ENCODE assay signal across 20 cellular contexts in genomic region chr5:92308679-92309078, GRCh38.
"Had no signal": no experiment of that assay in that cellular context is flagged by ENCODE, and none has a peak within 500 bp of the region (broad histone marks: within the 10 kb centered on the region; RNA-seq: fewer than 3 reads in every experiment).

No MANE protein-coding gene starts in this region.

- ATAC-seq: activated CD4-positive, alpha-beta T cell treated with anti-CD3 and anti-CD28 coated beads for 36 hours; activated T-helper 17 cell treated with anti-CD3 and anti-CD28 coated beads, Interleukin-2, amount 50 U/mL, for 72 hours had no signal

- H3K9me3 Mint-ChIP-seq: activated CD4-positive, alpha-beta memory T cell treated with anti-CD3 and anti-CD28 coated beads, Interleukin-2, amount 10 ng/mL, durations not matched to agents 7 days and 5 days; activated naive CD8-positive, alpha-beta T cell treated with anti-CD3 and anti-CD28 coated beads, Interleukin-2, amount 10 ng/mL, durations not matched to agents 7 days and 5 days had no signal

- H3K4me1 Mint-ChIP-seq: activated CD4-positive, alpha-beta memory T cell treated with anti-CD3 and anti-CD28 coated beads, Interleukin-2, amount 10 ng/mL, durations not matched to agents 7 days and 5 days; activated CD4-positive, alpha-beta T cell treated with anti-CD3 and anti-CD28 coated beads for 36 hours; activated naive CD8-positive, alpha-beta T cell treated with anti-CD3 and anti-CD28 coated beads, Interleukin-2, amount 10 ng/mL, durations not matched to agents 7 days and 5 days; activated T-helper 17 cell treated with anti-CD3 and anti-CD28 coated beads, Interleukin-2, amount 50 U/mL, for 72 hours had no signal

- H3K27ac Mint-ChIP-seq: activated CD4-positive, alpha-beta memory T cell treated with anti-CD3 and anti-CD28 coated beads, Interleukin-2, amount 10 ng/mL, durations not matched to agents 7 days and 5 days; activated CD4-positive, alpha-beta T cell treated with anti-CD3 and anti-CD28 coated beads for 36 hours; activated naive CD8-positive, alpha-beta T cell treated with anti-CD3 and anti-CD28 coated beads, Interleukin-2, amount 10 ng/mL, durations not matched to agents 7 days and 5 days; activated T-helper 17 cell treated with anti-CD3 and anti-CD28 coated beads, Interleukin-2, amount 50 U/mL, for 72 hours had no signal

- H3K36me3 ChIP-seq: WERI-Rb-1 had no signal

- H3K27ac ChIP-seq: WERI-Rb-1 had no signal

- FAIRE-seq: bronchial epithelial cell had no signal

- DNase-seq: activated CD4-positive, alpha-beta memory T cell treated with anti-CD3 and anti-CD28 coated beads, Interleukin-2, amount 10 ng/mL, durations not matched to agents 7 days and 5 days; activated CD4-positive, alpha-beta T cell treated with anti-CD3 and anti-CD28 coated beads for 36 hours; activated CD4-positive, alpha-beta T cell treated with anti-CD3 and anti-CD28 coated beads, Interleukin-2, amount 50 U/mL, for 1 hour; activated gamma-delta T cell; activated naive CD4-positive, alpha-beta T cell treated with anti-CD3 and anti-CD28 coated beads, Interleukin-2, amount 50 U/mL, for 16 hours; activated naive CD8-positive, alpha-beta T cell treated with anti-CD3 and anti-CD28 coated beads, Interleukin-2, amount 10 ng/mL, durations not matched to agents 7 days and 5 days; activated T-cell treated with anti-CD3 and anti-CD28 coated beads for 4 hours; activated T-cell treated with anti-CD3 and anti-CD28 coated beads, Interleukin-2, amount 50 U/mL, for 48 hours; aorta; central memory CD4-positive, alpha-beta T cell; NCI-H1048; NCI-H187 treated with DMSO at 0.1 percent for 48 hours; NCI-H2081 treated with DMSO at 0.1 percent for 48 hours; NCI-H2171; NCI-H2227 treated with DMSO at 0.1 percent for 48 hours; NK-92 treated with Interleukin-12 subunit alpha and Interleukin-12 subunit beta, amount 100 ng/mL, for 24 hours; T-helper 1 cell; WERI-Rb-1 had no signal

- H3K27me3 Mint-ChIP-seq: activated CD4-positive, alpha-beta memory T cell treated with anti-CD3 and anti-CD28 coated beads, Interleukin-2, amount 10 ng/mL, durations not matched to agents 7 days and 5 days; activated CD4-positive, alpha-beta T cell treated with anti-CD3 and anti-CD28 coated beads for 36 hours; activated naive CD8-positive, alpha-beta T cell treated with anti-CD3 and anti-CD28 coated beads, Interleukin-2, amount 10 ng/mL, durations not matched to agents 7 days and 5 days; activated T-helper 17 cell treated with anti-CD3 and anti-CD28 coated beads, Interleukin-2, amount 50 U/mL, for 72 hours had no signal

- H3K36me3 Mint-ChIP-seq: activated naive CD8-positive, alpha-beta T cell treated with anti-CD3 and anti-CD28 coated beads, Interleukin-2, amount 10 ng/mL, durations not matched to agents 7 days and 5 days had no signal

- H3K4me3 Mint-ChIP-seq: activated CD4-positive, alpha-beta memory T cell treated with anti-CD3 and anti-CD28 coated beads, Interleukin-2, amount 10 ng/mL, durations not matched to agents 7 days and 5 days; activated CD4-positive, alpha-beta T cell treated with anti-CD3 and anti-CD28 coated beads for 36 hours; activated naive CD8-positive, alpha-beta T cell treated with anti-CD3 and anti-CD28 coated beads, Interleukin-2, amount 10 ng/mL, durations not matched to agents 7 days and 5 days; activated T-helper 17 cell treated with anti-CD3 and anti-CD28 coated beads, Interleukin-2, amount 50 U/mL, for 72 hours had no signal
